Comparison of ENCODE assay signal across 28 cellular contexts in genomic region chr2:98614024-98614739, GRCh38. TPM values are rescaled to one million over a fixed set of nuclear protein-coding genes. Genes with fewer than 3 reads are reported as not detected.
A peak's percentile ranks its signal among the peaks of the same experiment; 100 is the strongest.
DNase-seq lines count a peak whose midpoint lies in the region; ATAC-seq and TF ChIP-seq lines count a peak whose summit lies in the region.
"Had no signal": no experiment of that assay in that cellular context is flagged by ENCODE, and none has a peak within 500 bp of the region (broad histone marks: within the 10 kb centered on the region; RNA-seq: fewer than 3 reads in every experiment).

No MANE protein-coding gene starts in this region.

- no peak overlapping the region for H3K4me3 Mint-ChIP-seq in activated naive CD8-positive, alpha-beta T cell
- H3K4me3 Mint-ChIP-seq in activated naive CD8-positive, alpha-beta T cell treated with anti-CD3 and anti-CD28 coated beads, Interleukin-2, amount 50 U/mL, for 24 hours, result no peak overlapping the region
- no peak overlapping the region for H3K4me3 Mint-ChIP-seq in activated T-helper 2 cell treated with anti-CD3 and anti-CD28 coated beads, Interferon-gamma antibody, Interleukin-2, Interleukin-4, amounts not matched to agents 10 μg/mL and 5 μg/mL and 100 μg/mL, durations not matched to agents 14 hours and 24 hours and 36 hours (ENCODE audit: low read depth)
- no peak overlapping the region for H3K4me3 Mint-ChIP-seq in progenitor cell of endocrine pancreas (ENCODE audit: low read depth)
- H3K4me3 Mint-ChIP-seq: HFFc6 had no signal

- H3K4me2 ChIP-seq in Loucy (ENCODE audit: low read depth, low read length, poor library complexity, severe bottlenecking), result peak overlapping the region; percentile 1
- H3K4me2 ChIP-seq: KMS-11 had no signal

- no peak overlapping the region for H3K9ac ChIP-seq in Loucy (ENCODE audit: low read depth, low read length, poor library complexity, severe bottlenecking)
- H3K9ac ChIP-seq: KMS-11 had no signal

- H3K27ac Mint-ChIP-seq in activated naive CD8-positive, alpha-beta T cell, result peak overlapping the region; percentile 72
- no peak overlapping the region for H3K27ac Mint-ChIP-seq in activated naive CD8-positive, alpha-beta T cell treated with anti-CD3 and anti-CD28 coated beads, Interleukin-2, amount 50 U/mL, for 24 hours
- H3K27ac Mint-ChIP-seq in activated T-helper 2 cell treated with anti-CD3 and anti-CD28 coated beads, Interferon-gamma antibody, Interleukin-2, Interleukin-4, amounts not matched to agents 10 μg/mL and 5 μg/mL and 100 μg/mL, durations not matched to agents 14 hours and 24 hours and 36 hours, result peak overlapping the region; percentile 5
- peak overlapping the region; percentile 22 for H3K27ac Mint-ChIP-seq in progenitor cell of endocrine pancreas
- H3K27ac Mint-ChIP-seq: HFFc6 had no signal

- H3F3A ChIP-seq in Loucy (ENCODE audit: low read depth), result no peaks in the 10 kb centered on the region

- H3K4me1 Mint-ChIP-seq in activated naive CD8-positive, alpha-beta T cell (ENCODE audit: low read depth), result peaks cover 56% of the 10 kb centered on the region
- peaks cover 43% of the 10 kb centered on the region for H3K4me1 Mint-ChIP-seq in activated naive CD8-positive, alpha-beta T cell treated with anti-CD3 and anti-CD28 coated beads, Interleukin-2, amount 50 U/mL, for 24 hours
- H3K4me1 Mint-ChIP-seq in activated T-helper 2 cell treated with anti-CD3 and anti-CD28 coated beads, Interferon-gamma antibody, Interleukin-2, Interleukin-4, amounts not matched to agents 10 μg/mL and 5 μg/mL and 100 μg/mL, durations not matched to agents 14 hours and 24 hours and 36 hours (ENCODE audit: low read depth), result peaks cover 52% of the 10 kb centered on the region
- H3K4me1 Mint-ChIP-seq in progenitor cell of endocrine pancreas (ENCODE audit: low read depth), result peaks cover 21% of the 10 kb centered on the region

- no peaks in the 10 kb centered on the region for H3K9me3 ChIP-seq in Loucy (ENCODE audit: insufficient read depth, low read depth, low read length)
- H3K9me3 ChIP-seq: breast epithelium, heart left ventricle, lower lobe of right lung, mucosa of descending colon, spleen, upper lobe of left lung had no signal

- H4K20me1 ChIP-seq in Loucy (ENCODE audit: insufficient read depth, low read length, poor library complexity, severe bottlenecking), result peaks cover 11% of the 10 kb centered on the region

- peaks cover 17% of the 10 kb centered on the region; the same call in 1 of the 2 replicates for H3K36me3 ChIP-seq in Loucy (ENCODE audit: insufficient read depth, low read length)

- peaks cover 17% of the 10 kb centered on the region for H3K36me3 Mint-ChIP-seq in activated naive CD8-positive, alpha-beta T cell
- H3K36me3 Mint-ChIP-seq in activated naive CD8-positive, alpha-beta T cell treated with anti-CD3 and anti-CD28 coated beads, Interleukin-2, amount 50 U/mL, for 24 hours (ENCODE audit: low read depth), result peaks cover 59% of the 10 kb centered on the region
- peaks cover 81% of the 10 kb centered on the region for H3K36me3 Mint-ChIP-seq in activated T-helper 2 cell treated with anti-CD3 and anti-CD28 coated beads, Interferon-gamma antibody, Interleukin-2, Interleukin-4, amounts not matched to agents 10 μg/mL and 5 μg/mL and 100 μg/mL, durations not matched to agents 14 hours and 24 hours and 36 hours (ENCODE audit: low read depth)
- peaks cover 21% of the 10 kb centered on the region for H3K36me3 Mint-ChIP-seq in progenitor cell of endocrine pancreas (ENCODE audit: insufficient read depth)

- H3K79me2 ChIP-seq in Loucy (ENCODE audit: insufficient read depth, low read length), result peaks cover 40% of the 10 kb centered on the region

- no peaks in the 10 kb centered on the region for H3K27me3 Mint-ChIP-seq in activated naive CD8-positive, alpha-beta T cell
- no peaks in the 10 kb centered on the region for H3K27me3 Mint-ChIP-seq in activated naive CD8-positive, alpha-beta T cell treated with anti-CD3 and anti-CD28 coated beads, Interleukin-2, amount 50 U/mL, for 24 hours
- H3K27me3 Mint-ChIP-seq in activated T-helper 2 cell treated with anti-CD3 and anti-CD28 coated beads, Interferon-gamma antibody, Interleukin-2, Interleukin-4, amounts not matched to agents 10 μg/mL and 5 μg/mL and 100 μg/mL, durations not matched to agents 14 hours and 24 hours and 36 hours (ENCODE audit: low read depth), result no peaks in the 10 kb centered on the region
- H3K27me3 Mint-ChIP-seq in progenitor cell of endocrine pancreas, result no peaks in the 10 kb centered on the region

- no peak overlapping the region for H2AFZ ChIP-seq in Loucy (ENCODE audit: low read length)

- no peak for ATAC-seq in activated naive CD8-positive, alpha-beta T cell treated with anti-CD3 and anti-CD28 coated beads, Interleukin-2, amount 50 U/mL, for 24 hours
- no peak for ATAC-seq in GM18520 (IDR thresholded peaks at IDR 0.05; ENCODE audit: unreplicated experiment)
- ATAC-seq: GM12878, lower lobe of right lung, mucosa of descending colon, Panc1, right cardiac atrium had no signal

- no peak for DNase-seq in activated naive CD8-positive, alpha-beta T cell treated with anti-CD3 and anti-CD28 coated beads, Interleukin-2, amount 50 U/mL, for 24 hours
- no peak for DNase-seq in activated T-helper 2 cell treated with anti-CD3 and anti-CD28 coated beads, Interferon-gamma antibody, Interleukin-2, Interleukin-4, amounts not matched to agents 10 μg/mL and 5 μg/mL and 100 μg/mL, durations not matched to agents 14 hours and 24 hours and 36 hours (ENCODE audit: low spot score)
- DNase-seq in progenitor cell of endocrine pancreas (ENCODE audit: low spot score, unreplicated experiment), result no peak
- DNase-seq in foreskin fibroblast, result no peak
- DNase-seq: activated CD4-positive, alpha-beta T cell treated with anti-CD3 and anti-CD28 coated beads for 48 hours; activated CD8-positive, alpha-beta memory T cell treated with anti-CD3 and anti-CD28 coated beads, Interleukin-2, amount 50 U/mL, for 48 hours; activated gamma-delta T cell treated with Interleukin-2 at 50 U/mL for 16 hours; effector memory CD4-positive, alpha-beta T cell; EL; heart left ventricle; HFFc6; kidney glomerular epithelial cell; lower lobe of right lung; mucosa of descending colon; NCI-H1436; NCI-H345; right cardiac atrium; spleen; substantia nigra; SW 1271; upper lobe of left lung had no signal

- H3K4me3 ChIP-seq in Loucy (ENCODE audit: low read length, poor library complexity, severe bottlenecking) (no peak overlapping the region), foreskin fibroblast (ENCODE audit: low read depth in 1 of 2, low read length in 2 of 2) (no peak overlapping the region)
- H3K4me3 ChIP-seq: breast epithelium, GM12878, heart left ventricle, lower lobe of right lung, mucosa of descending colon, spleen, upper lobe of left lung had no signal

- no peak for TF ChIP-seq CTCF in Loucy (conservative IDR thresholded peaks at IDR 0.05; ENCODE audit: low read length)
- TF ChIP-seq CTCF in progenitor cell of endocrine pancreas (IDR thresholded peaks at IDR 0.05; ENCODE audit: unreplicated experiment), result no peak
- no peak for TF ChIP-seq CTCF in foreskin fibroblast (IDR thresholded peaks at IDR 0.05; ENCODE audit: low read depth, low read length)

- intact Hi-C loops in activated T-helper 2 cell treated with anti-CD3 and anti-CD28 coated beads, Interferon-gamma antibody, Interleukin-2, Interleukin-4, amounts not matched to agents 10 μg/mL and 5 μg/mL and 100 μg/mL, durations not matched to agents 14 hours and 24 hours and 36 hours (cut with micrococcal nuclease), result loop anchor here (5.0 kb wide), 1 partner anchor 723 kb away; the partner anchor contains the start of genes EIF5B and TXNDC9

- H3K27me3 ChIP-seq in Loucy (ENCODE audit: insufficient read depth, low read length, poor library complexity, severe bottlenecking), result no peaks in the 10 kb centered on the region
- H3K27me3 ChIP-seq: breast epithelium, heart left ventricle, spleen, upper lobe of left lung had no signal

- no peaks in the 10 kb centered on the region for H3K9me2 ChIP-seq in Loucy (replicated peaks; ENCODE audit: low read depth, low read length)

- H3K9me3 Mint-ChIP-seq in activated naive CD8-positive, alpha-beta T cell (ENCODE audit: low read depth), result no peaks in the 10 kb centered on the region
- H3K9me3 Mint-ChIP-seq in activated naive CD8-positive, alpha-beta T cell treated with anti-CD3 and anti-CD28 coated beads, Interleukin-2, amount 50 U/mL, for 24 hours, result no peaks in the 10 kb centered on the region
- no peaks in the 10 kb centered on the region for H3K9me3 Mint-ChIP-seq in activated T-helper 2 cell treated with anti-CD3 and anti-CD28 coated beads, Interferon-gamma antibody, Interleukin-2, Interleukin-4, amounts not matched to agents 10 μg/mL and 5 μg/mL and 100 μg/mL, durations not matched to agents 14 hours and 24 hours and 36 hours
- H3K9me3 Mint-ChIP-seq in progenitor cell of endocrine pancreas (ENCODE audit: low read depth), result no peaks in the 10 kb centered on the region
- H3K9me3 Mint-ChIP-seq: HFFc6 had no signal

- peaks cover 17% of the 10 kb centered on the region for H3K4me1 ChIP-seq in Loucy (ENCODE audit: insufficient read depth, low read length, poor library complexity, severe bottlenecking)

RNA-seq across cellular contexts. Expression of gene UNC50, which starts 5.8 kb away (rescaled TPM):
- total RNA-seq in activated T-helper 2 cell treated with anti-CD3 and anti-CD28 coated beads, Interferon-gamma antibody, Interleukin-2, Interleukin-4, amounts not matched to agents 10 μg/mL and 5 μg/mL and 100 μg/mL, durations not matched to agents 14 hours and 24 hours and 36 hours, result 39.6 and 40.1 TPM in 2 replicates
- 39.3 and 43.4 TPM in 2 replicates for total RNA-seq in progenitor cell of endocrine pancreas

RNA-seq across cellular contexts. Expression of gene COA5, which starts 5.9 kb away (rescaled TPM):
- 20.9 and 23.9 TPM in 2 replicates for total RNA-seq in activated T-helper 2 cell treated with anti-CD3 and anti-CD28 coated beads, Interferon-gamma antibody, Interleukin-2, Interleukin-4, amounts not matched to agents 10 μg/mL and 5 μg/mL and 100 μg/mL, durations not matched to agents 14 hours and 24 hours and 36 hours
- total RNA-seq in progenitor cell of endocrine pancreas, result 45.2 TPM in 2 replicates
